1 cellular context compared by ENCODE assay signal in the genomic region with DNA sequence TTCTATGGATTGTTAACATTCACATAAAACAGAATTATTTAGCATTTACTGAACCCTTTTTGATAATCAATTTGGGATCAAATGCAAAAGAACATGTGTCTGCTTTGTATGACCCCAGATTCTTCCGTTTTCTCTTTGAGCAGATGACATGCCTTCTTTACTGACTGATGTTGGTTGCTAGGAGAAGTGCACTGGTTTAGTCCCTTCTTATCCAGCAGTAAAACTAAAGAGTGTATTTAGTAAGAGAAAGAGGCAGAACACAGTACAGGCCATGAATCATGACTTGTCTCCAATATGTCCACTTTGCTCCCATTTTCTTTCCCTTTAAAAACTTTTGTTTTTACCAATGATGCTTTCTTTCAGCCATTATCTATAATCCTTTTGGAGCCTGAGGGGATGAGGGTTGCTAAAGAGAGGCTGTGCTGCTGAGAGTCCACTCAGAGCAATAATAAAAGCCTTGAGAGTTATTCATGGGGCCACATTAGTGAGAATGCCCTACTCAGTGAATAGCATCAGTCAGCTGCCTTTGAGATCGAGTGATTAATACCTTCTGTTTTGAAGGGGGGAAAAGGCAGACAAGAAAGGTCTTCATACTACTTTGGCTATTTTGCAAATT.
TF ChIP-seq lines count a peak whose summit lies in the region.

No MANE protein-coding gene starts in this region.

TF ChIP-seq in WTC11, 78 proteins besides CTCF, POLR2A, EP300 and RAD21 (continued from another document):
- TF ChIP-seq PRDM15 (CRISPR knock-in tag; IDR thresholded peaks at IDR 0.05) (no peak), MAX (CRISPR knock-in tag; IDR thresholded peaks at IDR 0.05) (no peak), AFF4 (CRISPR knock-in tag; IDR thresholded peaks at IDR 0.05; ENCODE audit: borderline replicate concordance) (no peak), NFE2L1 (CRISPR knock-in tag; IDR thresholded peaks at IDR 0.05) (no peak), IRF1 (CRISPR knock-in tag; IDR thresholded peaks at IDR 0.05) (no peak), ETV6 (CRISPR knock-in tag; IDR thresholded peaks at IDR 0.05) (no peak), ZSCAN18 (CRISPR knock-in tag; IDR thresholded peaks at IDR 0.05) (no peak), E2F4 (CRISPR knock-in tag; IDR thresholded peaks at IDR 0.05; ENCODE audit: borderline replicate concordance, low read depth) (no peak), RELA (CRISPR knock-in tag; IDR thresholded peaks at IDR 0.05; ENCODE audit: borderline replicate concordance) (no peak), NFATC4 (CRISPR knock-in tag; IDR thresholded peaks at IDR 0.05) (no peak)
